Comparison of ENCODE assay signal across 8 cellular contexts in the genomic region with DNA sequence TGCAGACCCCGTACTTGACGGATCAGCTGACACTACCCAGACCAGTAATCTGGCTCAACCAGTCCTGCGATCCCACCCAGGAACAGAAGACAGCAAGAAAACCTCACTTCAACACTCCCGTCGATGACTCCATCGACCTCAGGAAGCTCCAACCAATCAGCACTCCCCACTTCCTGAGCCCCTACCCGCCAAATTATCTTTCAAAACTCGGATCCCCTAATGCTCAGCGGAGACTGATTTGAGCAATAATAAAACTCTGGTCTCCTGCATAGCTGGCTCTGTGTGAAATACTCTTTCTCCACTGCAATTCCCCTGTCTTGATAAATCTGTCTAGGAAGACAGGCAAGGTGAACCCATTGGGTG. TPM values are rescaled to one million over a fixed set of nuclear protein-coding genes. Genes with fewer than 3 reads are reported as not detected.
DNase-seq lines count a peak whose midpoint lies in the region; ATAC-seq and TF ChIP-seq lines count a peak whose summit lies in the region.

No MANE protein-coding gene starts in this region.

- H3K27me3 ChIP-seq in lung (ENCODE audit: control insufficient read depth, insufficient read depth), result no peaks in the 10 kb centered on the region

- DNase-seq in AG10803 (ENCODE audit: low read depth) (no peak), KG1 (lab: John Stamatoyannopoulos, UW) (peak; percentile 15), lung (ENCODE audit: low spot score) (no peak), SKM-1 (lab: John Stamatoyannopoulos, UW; ENCODE audit: unreplicated experiment) (no peak), caudate nucleus (lab: John Stamatoyannopoulos, UW) (no peak)
- DNase-seq in activated naive CD8-positive, alpha-beta T cell treated with anti-CD3 and anti-CD28 coated beads, Interleukin-2, amount 10 ng/mL, durations not matched to agents 7 days and 5 days, result no peak

- peaks cover 52% of the 10 kb centered on the region for H3K4me1 Mint-ChIP-seq in activated naive CD8-positive, alpha-beta T cell treated with anti-CD3 and anti-CD28 coated beads, Interleukin-2, amount 10 ng/mL, durations not matched to agents 7 days and 5 days

- peak overlapping the region; percentile 94 for H3K4me3 Mint-ChIP-seq in activated naive CD8-positive, alpha-beta T cell treated with anti-CD3 and anti-CD28 coated beads, Interleukin-2, amount 10 ng/mL, durations not matched to agents 7 days and 5 days

- no peak for ATAC-seq in activated naive CD8-positive, alpha-beta T cell treated with anti-CD3 and anti-CD28 coated beads, Interleukin-2, amount 10 ng/mL, durations not matched to agents 7 days and 5 days (ENCODE audit: low read depth)
- no peak for ATAC-seq in lung (ENCODE audit: insufficient read depth, low FRiP score)
- ATAC-seq in HG02938 (IDR thresholded peaks at IDR 0.05; ENCODE audit: unreplicated experiment), result no peak
- no peak for ATAC-seq in GM21367 (IDR thresholded peaks at IDR 0.05; ENCODE audit: unreplicated experiment)

- no peaks in the 10 kb centered on the region for H3K9me3 Mint-ChIP-seq in activated naive CD8-positive, alpha-beta T cell treated with anti-CD3 and anti-CD28 coated beads, Interleukin-2, amount 10 ng/mL, durations not matched to agents 7 days and 5 days

- peaks cover 4 to 25% of the 10 kb centered on the region in 2 donors for H3K4me1 ChIP-seq in lung (ENCODE audit: control insufficient read depth in 2 of 2, insufficient read depth in 2 of 2, low read length in 2 of 2)

- peaks cover 29% of the 10 kb centered on the region for H3K36me3 Mint-ChIP-seq in activated naive CD8-positive, alpha-beta T cell treated with anti-CD3 and anti-CD28 coated beads, Interleukin-2, amount 10 ng/mL, durations not matched to agents 7 days and 5 days

- no peaks in the 10 kb centered on the region for H3K36me3 ChIP-seq in lung (ENCODE audit: control insufficient read depth in 2 of 2, insufficient read depth in 2 of 2, low read length in 2 of 2)

- 7 to 15% methylated on average over 9 of the region's 9 CpGs for WGBS in lung, 2 donors

- no peaks in the 10 kb centered on the region for H3K9me3 ChIP-seq in lung (ENCODE audit: control insufficient read depth in 2 of 2, insufficient read depth in 1 of 2, low read length in 1 of 2)

- no peaks in the 10 kb centered on the region for H3K27me3 Mint-ChIP-seq in activated naive CD8-positive, alpha-beta T cell treated with anti-CD3 and anti-CD28 coated beads, Interleukin-2, amount 10 ng/mL, durations not matched to agents 7 days and 5 days

- H3K27ac Mint-ChIP-seq in activated naive CD8-positive, alpha-beta T cell treated with anti-CD3 and anti-CD28 coated beads, Interleukin-2, amount 10 ng/mL, durations not matched to agents 7 days and 5 days, result peak overlapping the region; percentile 97

- H3K4me3 ChIP-seq in AG10803 (ENCODE audit: low read length), result peak overlapping the region; percentile 82
- H3K4me3 ChIP-seq in lung, result no peak overlapping the region

- POLR2A ChIA-PET in activated naive CD8-positive, alpha-beta T cell treated with anti-CD3 and anti-CD28 coated beads, Interleukin-2, amount 10 ng/mL, durations not matched to agents 7 days and 5 days (lab: Charles Lee), result interaction anchor here (0.7 to 17.4 kb wide), 12 partner anchors 12 to 118 kb away, joined by 3 to 1033 read pairs (median 15); partner anchors contain the start of genes IQCN, JUND, RAB3A and SSBP4

- TF ChIP-seq CTCF in AG10803 (conservative IDR thresholded peaks at IDR 0.05; ENCODE audit: low read length) (no peak), lung (IDR thresholded peaks at IDR 0.05; ENCODE audit: control extremely low read depth, extremely low read depth) (no peak)

- H3K27ac ChIP-seq in lung (ENCODE audit: low read depth in 1 of 2, low read length in 1 of 2) (peak overlapping the region; percentile 92 to 98), caudate nucleus (ENCODE audit: low read depth, low read length) (no peak overlapping the region)

RNA-seq across cellular contexts. Expression of gene LSM4, which starts 1.2 kb away (rescaled TPM):
- 100 to 1,000 TPM; 151 to 157 TPM for total RNA-seq in activated naive CD8-positive, alpha-beta T cell treated with anti-CD3 and anti-CD28 coated beads, Interleukin-2, amount 10 ng/mL, durations not matched to agents 7 days and 5 days
- 100 to 1,000 TPM in 1 of 2 donors, 10 to 100 TPM in 1; 67.7 to 114 TPM for total RNA-seq in lung
- 100 to 1,000 TPM; 114 to 217 TPM for polyA plus RNA-seq in lung

RNA-seq across cellular contexts. Expression of gene PGPEP1, which starts 18.7 kb away (rescaled TPM):
- total RNA-seq in activated naive CD8-positive, alpha-beta T cell treated with anti-CD3 and anti-CD28 coated beads, Interleukin-2, amount 10 ng/mL, durations not matched to agents 7 days and 5 days, result 10 to 100 TPM; 41.3 to 45.7 TPM
- total RNA-seq in lung, result 10 to 100 TPM; 14.0 to 41.6 TPM
- polyA plus RNA-seq in lung, result 10 to 100 TPM; 13.0 to 15.9 TPM

RNA-seq across cellular contexts. Expression of gene JUND, which starts 40.3 kb away (rescaled TPM):
- 100 to 1,000 TPM; 366 to 394 TPM for total RNA-seq in activated naive CD8-positive, alpha-beta T cell treated with anti-CD3 and anti-CD28 coated beads, Interleukin-2, amount 10 ng/mL, durations not matched to agents 7 days and 5 days
- total RNA-seq in lung, result 100 to 1,000 TPM; 209 to 290 TPM
- 100 to 1,000 TPM; 161 to 204 TPM for polyA plus RNA-seq in lung

RNA-seq across cellular contexts. Expression of gene IQCN, which starts 47.5 kb away (rescaled TPM):
- 1 to 10 TPM; 5.0 to 5.2 TPM for total RNA-seq in activated naive CD8-positive, alpha-beta T cell treated with anti-CD3 and anti-CD28 coated beads, Interleukin-2, amount 10 ng/mL, durations not matched to agents 7 days and 5 days
- 1 to 10 TPM; 1.3 to 5.5 TPM for total RNA-seq in lung
- 1 to 10 TPM in 1 of 2 donors, under 1 TPM in 1; 0.69 to 5.2 TPM for polyA plus RNA-seq in lung
